1 cellular context compared by ENCODE assay signal in genomic region chr2:157185828-157186227, GRCh38.
TF ChIP-seq lines count a peak whose summit lies in the region.

No MANE protein-coding gene starts in this region.

TF ChIP-seq in HCT116, 20 proteins besides CTCF, POLR2A, EP300 and RAD21 (continued from another document):
- TF ChIP-seq SIN3A (IDR thresholded peaks at IDR 0.05; ENCODE audit: low read depth) (no peak), ZNF274 (IDR thresholded peaks at IDR 0.05; ENCODE audit: low read depth, low read length) (no peak), ATF3 (IDR thresholded peaks at IDR 0.05) (no peak), SRF (IDR thresholded peaks at IDR 0.05; ENCODE audit: low read depth) (no peak), CEBPB (IDR thresholded peaks at IDR 0.05; ENCODE audit: low read depth) (no peak), FOSL1 (IDR thresholded peaks at IDR 0.05; ENCODE audit: low read depth) (no peak), SP1 (IDR thresholded peaks at IDR 0.05; ENCODE audit: low read depth) (no peak)
